In genomic region chr1:220249522-220249921, GRCh38 we compare ENCODE assay signal across 2 cellular contexts.
TF ChIP-seq lines count a peak whose summit lies in the region.

No MANE protein-coding gene starts in this region.

TF ChIP-seq in HEK293, 187 proteins besides CTCF, POLR2A, EP300 and RAD21 (continued from another document):
- TF ChIP-seq ZNF692 (tag by site-specific recombination; IDR thresholded peaks at IDR 0.05) (0 out of 2 replicates have a peak, but pooled peaks have one; percentile 42), ZNF449 (tag by site-specific recombination; IDR thresholded peaks at IDR 0.05) (no peak), ZNF549 (tag by site-specific recombination; IDR thresholded peaks at IDR 0.05) (no peak), ZIC2 (tag by site-specific recombination; IDR thresholded peaks at IDR 0.05) (no peak), TRIM28 (IDR thresholded peaks at IDR 0.05; ENCODE audit: borderline replicate concordance, low read length) (peak; percentile 84; the same call in 1 of the 2 replicates), SETDB1 (IDR thresholded peaks at IDR 0.05; ENCODE audit: insufficient read length, low read length) (peak; percentile 81), ZNF585B (tag by site-specific recombination; IDR thresholded peaks at IDR 0.05) (peak; percentile 98)

TF ChIP-seq in K562, 482 proteins besides CTCF, POLR2A, EP300 and RAD21 (continued from another document):
- no peak for TF ChIP-seq AFF1 (IDR thresholded peaks at IDR 0.05; ENCODE audit: low read depth in 1 of 2, partially characterized antibody in 2 of 2)
- peak; percentile 68 for TF ChIP-seq ZNF280A (IDR thresholded peaks at IDR 0.05; ENCODE audit: low read depth, partially characterized antibody)
- peak in 1 of 2 experiments; percentile 93; a peak in 2 of 3 replicates for TF ChIP-seq CBX3 (IDR thresholded peaks at IDR 0.05; ENCODE audit: borderline replicate concordance in 1 of 2, low read length in 2 of 2)
- TF ChIP-seq MTF1 (CRISPR knock-in tag; IDR thresholded peaks at IDR 0.05; ENCODE audit: borderline replicate concordance): no peak
- TF ChIP-seq CBX5 (IDR thresholded peaks at IDR 0.05; ENCODE audit: borderline replicate concordance, low read depth): peak; percentile 91
- TF ChIP-seq ZFP36 (IDR thresholded peaks at IDR 0.05; ENCODE audit: low read depth, low read length, partially characterized antibody): peak; percentile 94
- TF ChIP-seq ZNF398 (CRISPR knock-in tag; IDR thresholded peaks at IDR 0.05): no peak
- TF ChIP-seq BACH1 (tag; IDR thresholded peaks at IDR 0.05): no peak
- no peak for TF ChIP-seq MCM3 (IDR thresholded peaks at IDR 0.05)
- TF ChIP-seq ZMIZ1 (IDR thresholded peaks at IDR 0.05; ENCODE audit: low read depth in 2 of 2, low read length in 2 of 2): no peak
